Comparison of ENCODE assay signal across 11 cellular contexts in the genomic region with DNA sequence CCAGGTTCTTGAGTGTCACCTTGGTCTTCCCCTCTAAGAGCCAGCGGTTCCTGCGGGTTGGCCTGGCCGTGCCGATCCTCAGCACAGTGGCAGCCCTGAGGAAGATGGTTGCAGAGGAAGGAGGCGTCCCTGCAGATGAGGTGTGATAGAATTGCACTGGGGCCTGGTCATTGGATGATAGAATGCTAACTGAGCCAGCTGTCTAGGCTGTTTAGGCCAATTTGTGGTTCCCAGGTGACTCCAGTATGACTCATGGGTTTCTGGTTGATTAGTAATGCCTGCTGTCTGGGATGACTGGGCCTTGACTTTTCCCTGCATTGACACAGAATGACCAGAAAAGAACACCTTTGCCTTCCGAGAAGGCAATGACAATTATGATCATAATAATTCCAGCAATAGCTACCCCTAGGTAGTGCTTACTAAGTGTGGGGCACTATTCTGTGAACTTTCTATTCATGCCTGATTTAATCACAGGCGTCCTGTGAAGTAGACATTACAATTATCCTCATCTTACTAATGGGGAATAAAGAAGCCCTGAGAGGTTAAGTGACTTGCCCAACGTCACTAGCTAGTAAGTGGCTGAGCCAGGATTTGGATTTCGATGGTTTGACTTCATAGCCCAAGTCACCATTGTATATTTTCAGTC. TPM values are rescaled to one million over a fixed set of nuclear protein-coding genes. Genes with fewer than 3 reads are reported as not detected.
DNase-seq lines count a peak whose midpoint lies in the region; ATAC-seq, FAIRE-seq and TF ChIP-seq lines count a peak whose summit lies in the region.
"Had no signal": no experiment of that assay in that cellular context is flagged by ENCODE, and none has a peak within 500 bp of the region (broad histone marks: within the 10 kb centered on the region; RNA-seq: fewer than 3 reads in every experiment).

No MANE protein-coding gene starts in this region.

- no peak for ATAC-seq in HG02678 (IDR thresholded peaks at IDR 0.05; ENCODE audit: unreplicated experiment)
- ATAC-seq: CD8-positive, alpha-beta T cell; gastroesophageal sphincter had no signal

- FAIRE-seq in urothelium cell line (lab: Jason Lieb, UNC), result no peak
- no peak for FAIRE-seq in frontal cortex (lab: Jason Lieb, UNC)

- H3K4me3 ChIP-seq in esophagus (ENCODE audit: low read depth in 1 of 2, low read length in 2 of 2), result no peak overlapping the region
- H3K4me3 ChIP-seq: gastroesophageal sphincter had no signal

- H3K27me3 ChIP-seq in esophagus (ENCODE audit: control insufficient read depth in 1 of 2, insufficient read depth in 2 of 2, low read length in 2 of 2), result no peaks in the 10 kb centered on the region
- H3K27me3 ChIP-seq: gastroesophageal sphincter had no signal

- TF ChIP-seq EP300 in Ishikawa (IDR thresholded peaks at IDR 0.05; ENCODE audit: borderline replicate concordance), result peak; percentile 14; the same call in 1 of the 2 replicates

- H3K4me1 ChIP-seq in esophagus (ENCODE audit: control insufficient read depth in 2 of 2, insufficient read depth in 2 of 2, low read length in 1 of 2), result peaks cover 0 to 5% of the 10 kb centered on the region in 2 donors
- H3K4me1 ChIP-seq: gastroesophageal sphincter had no signal

- WGBS in esophagus, 2 donors, result 81 to 82% methylated on average over 9 of the region's 9 CpGs

- DNase-seq in stimulated activated CD4-positive, alpha-beta T cell treated with anti-CD3 and anti-CD28 coated beads, Interleukin-15, amount 100 ng/mL, for 48 hours (ENCODE audit: low read depth in 2 of 2), result peak; percentile 6 to 11
- no peak for DNase-seq in stimulated activated CD4-positive, alpha-beta T cell treated with anti-CD3 and anti-CD28 coated beads, Interleukin-4, amount 100 ng/mL, for 1 hour
- DNase-seq in urothelium cell line (ENCODE audit: low spot score) (peak; percentile 78), frontal cortex (ENCODE audit: low spot score in 2 of 2) (no peak), SKM-1 (lab: John Stamatoyannopoulos, UW; ENCODE audit: unreplicated experiment) (no peak)

- H3K27ac ChIP-seq in esophagus (ENCODE audit: low read depth in 2 of 2, low read length in 1 of 2), result peak overlapping the region; percentile 12 to 65
- H3K27ac ChIP-seq: gastroesophageal sphincter had no signal

- H3K9me3 ChIP-seq in esophagus (ENCODE audit: control insufficient read depth in 2 of 2, insufficient read depth in 1 of 2, low read depth in 1 of 2, low read length in 1 of 2), result no peaks in the 10 kb centered on the region

- TF ChIP-seq RAD21 in Ishikawa (IDR thresholded peaks at IDR 0.05; ENCODE audit: low read depth), result no peak

- peaks cover 0 to 5% of the 10 kb centered on the region in 2 donors for H3K36me3 ChIP-seq in esophagus (ENCODE audit: control insufficient read depth in 2 of 2, insufficient read depth in 2 of 2, low read length in 1 of 2)
- H3K36me3 ChIP-seq: gastroesophageal sphincter had no signal

TF ChIP-seq in Ishikawa, 13 proteins besides CTCF, POLR2A, EP300 and RAD21:
- TF ChIP-seq MAX (IDR thresholded peaks at IDR 0.05) (0 out of 2 replicates have a peak, but pooled peaks have one; percentile 24), TCF12 (IDR thresholded peaks at IDR 0.05; ENCODE audit: low read depth) (0 out of 2 replicates have a peak, but pooled peaks have one; percentile 18), ZBTB7A (IDR thresholded peaks at IDR 0.05; ENCODE audit: low read depth) (no peak), CREB1 (IDR thresholded peaks at IDR 0.05; ENCODE audit: low read depth) (no peak)

RNA-seq across cellular contexts. Expression of gene USP43, which starts 31.5 kb away (rescaled TPM):
- polyA plus RNA-seq in esophagus, result 1 to 10 TPM; 5.7 to 5.8 TPM
- 8.6 TPM for total RNA-seq in frontal cortex
- total RNA-seq: myocyte had no signal

Comparison
In these comparisons a context has a peak if more than half of its experiments do, and no peak if none do; other contexts are left out.
1. DNase-seq: peak in stimulated activated CD4-positive, alpha-beta T cell treated with anti-CD3 and anti-CD28 coated beads, Interleukin-15, amount 100 ng/mL, for 48 hours (2 of 2) and urothelium cell line (single experiment); none in stimulated activated CD4-positive, alpha-beta T cell treated with anti-CD3 and anti-CD28 coated beads, Interleukin-4, amount 100 ng/mL, for 1 hour (single experiment), frontal cortex (0 of 2) and SKM-1 (single experiment).